In genomic region chr9:17578911-17579793, GRCh38 we compare ENCODE assay signal across 8 cellular contexts. TPM values are rescaled to one million over a fixed set of nuclear protein-coding genes. Genes with fewer than 3 reads are reported as not detected.
A peak's percentile ranks its signal among the peaks of the same experiment; 100 is the strongest.
DNase-seq lines count a peak whose midpoint lies in the region; ATAC-seq and TF ChIP-seq lines count a peak whose summit lies in the region.

Gene SH3GL2 (plus strand): TSS chr9:17579066.

- H3K27me3 ChIP-seq in MG63 = peaks cover 49% of the 10 kb centered on the region

- DNase-seq in AG04449 (ENCODE audit: low read depth, low spot score) (no peak), MG63 (peak; percentile 43), foreskin melanocyte (peak; percentile 3), nucleus accumbens (lab: John Stamatoyannopoulos, UW) (peak in 45 of 56 donors; percentile 5 to 82 (median 34)), mucosa of gallbladder (ENCODE audit: low spot score) (no peak)

- no peaks in the 10 kb centered on the region for H3K9me3 ChIP-seq in MG63

- CTCF ChIA-PET in AG04449 (lab: Yijun Ruan, JAX) = no interaction called here

- peak within 1 kb of the TSS; percentile 27 for H3K4me3 ChIP-seq in AG04449 (ENCODE audit: low read depth, low read length)
- peak within 1 kb of the TSS; percentile 24 for H3K4me3 ChIP-seq in MG63
- H3K4me3 ChIP-seq in WI38 (ENCODE audit: low read depth, low read length) = peak within 1 kb of the TSS; percentile 34

- H3K36me3 ChIP-seq in MG63 = no peaks in the 10 kb centered on the region

- POLR2A ChIA-PET in AG04449 (lab: Yijun Ruan, JAX) = no interaction called here

- peak; percentile 59 for ATAC-seq in GM18873 (IDR thresholded peaks at IDR 0.05; ENCODE audit: low FRiP score, unreplicated experiment)
- ATAC-seq in HG03378 (IDR thresholded peaks at IDR 0.05; ENCODE audit: unreplicated experiment) = no peak

- no peak for TF ChIP-seq CTCF in AG04449 (IDR thresholded peaks at IDR 0.05; ENCODE audit: insufficient read depth, low read length, missing control alignments)
- no peak for TF ChIP-seq CTCF in WI38 (IDR thresholded peaks at IDR 0.05; ENCODE audit: low read depth, low read length)

RNA-seq across cellular contexts. Expression of gene SH3GL2, which starts in this region (rescaled TPM):
- total RNA-seq in MG63 (2014; rRNA removed; shearing (Covaris generic); ENCODE audit: low replicate concordance) = not detected in 2 replicates
- 0.17 TPM for total RNA-seq in mucosa of gallbladder

Comparison
In these comparisons a context has a peak if more than half of its experiments do, and no peak if none do; other contexts are left out.
1. Peak in DNase-seq and H3K4me3 ChIP-seq in MG63; RNA of the gene not detected or under 1 TPM.
2. DNase-seq: peak in foreskin melanocyte (single experiment) and nucleus accumbens (45 of 56); none in AG04449 (single experiment) and mucosa of gallbladder (single experiment).
3. Peak in every context shown above with its lines, with median percentiles within 50 percentile points of each other: H3K4me3 ChIP-seq.